Comparison of ENCODE assay signal across 29 cellular contexts in genomic region chr3:180049391-180049790, GRCh38. TPM values are rescaled to one million over a fixed set of nuclear protein-coding genes. Genes with fewer than 3 reads are reported as not detected.
"Had no signal": no experiment of that assay in that cellular context is flagged by ENCODE, and none has a peak within 500 bp of the region (broad histone marks: within the 10 kb centered on the region; RNA-seq: fewer than 3 reads in every experiment).

No MANE protein-coding gene starts in this region.

- H3K27me3 Mint-ChIP-seq: natural killer cell treated with Interleukin-12 subunit alpha and Interleukin-12 subunit beta and Interleukin-15 and Interleukin-18, amount 100 ng/mL, for 72 hours; progenitor cell of endocrine pancreas; stimulated activated naive B cell treated with anti-CD40 and anti-IgM and Interleukin-4, amounts not matched to agents 10 μg/mL and 1 μg/mL and 100 μg/mL, for 72 hours; stimulated activated naive CD8-positive, alpha-beta T cell treated with anti-CD3 and anti-CD28 coated beads, Interleukin-15, Interleukin-2, amounts not matched to agents 100 ng/mL and 50 ng/mL, for 24 hours had no signal

- H3K27me3 ChIP-seq: neutrophil, right lobe of liver, sigmoid colon, stomach, thyroid gland, tibial nerve, upper lobe of left lung, vagina had no signal

- ATAC-seq: natural killer cell treated with Interleukin-12 subunit alpha and Interleukin-12 subunit beta and Interleukin-15 and Interleukin-18, amount 100 ng/mL, for 72 hours; psoas muscle; right cardiac atrium; right lobe of liver; stimulated activated effector memory CD8-positive, alpha-beta T cell treated with anti-CD3 and anti-CD28 coated beads, Interleukin-12 subunit alpha, Interleukin-12 subunit beta, amount 100 ng/mL, for 72 hours; stimulated activated naive B cell treated with anti-CD40 and anti-IgM and Interleukin-4, amounts not matched to agents 10 μg/mL and 1 μg/mL and 100 μg/mL, for 72 hours had no signal

- DNase-seq: nephron progenitor cell; nucleus accumbens; psoas muscle; right cardiac atrium; right lobe of liver; sigmoid colon; small intestine; stimulated activated CD4-positive, alpha-beta T cell treated with anti-CD3 and anti-CD28 coated beads, Interleukin-15, amount 100 ng/mL, for 24 hours; stimulated activated CD4-positive, alpha-beta T cell treated with anti-CD3 and anti-CD28 coated beads, Interleukin-2, amount 100 ng/mL, for 24 hours; stimulated activated CD4-positive, alpha-beta T cell treated with anti-CD3 and anti-CD28 coated beads, Interleukin-2, amount 100 ng/mL, for 48 hours; stimulated activated CD4-positive, alpha-beta T cell treated with anti-CD3 and anti-CD28 coated beads, Interleukin-4, amount 100 ng/mL, for 24 hours; stimulated activated naive B cell treated with anti-CD40 and anti-IgM and Interleukin-4, amounts not matched to agents 10 μg/mL and 1 μg/mL and 100 μg/mL, for 72 hours; stimulated activated naive CD4-positive, alpha-beta T cell treated with Interleukin-2 at 50 U/mL for 16 hours; stomach; thyroid gland; trophoblast cell; upper lobe of left lung had no signal

- H3K36me3 ChIP-seq: neutrophil, right lobe of liver, sigmoid colon, stomach, thoracic aorta, thyroid gland, tibial nerve, upper lobe of left lung, vagina had no signal

- H3K4me1 ChIP-seq: psoas muscle, right lobe of liver, sigmoid colon, stomach, thyroid gland, tibial nerve, vagina had no signal

- H3K27ac ChIP-seq: neutrophil, parathyroid adenoma, psoas muscle, right lobe of liver, sigmoid colon, thoracic aorta, thyroid gland, tibial nerve, upper lobe of left lung, vagina had no signal

- H3K4me3 ChIP-seq: psoas muscle, right lobe of liver, sigmoid colon, stomach, thoracic aorta, thyroid gland, tibial nerve, upper lobe of left lung, vagina had no signal

- H3K4me3 Mint-ChIP-seq: natural killer cell treated with Interleukin-12 subunit alpha and Interleukin-12 subunit beta and Interleukin-15 and Interleukin-18, amount 100 ng/mL, for 72 hours; nephron progenitor cell; neural crest cell; stimulated activated effector memory CD8-positive, alpha-beta T cell treated with anti-CD3 and anti-CD28 coated beads, Interleukin-12 subunit alpha, Interleukin-12 subunit beta, amount 100 ng/mL, for 72 hours; stimulated activated naive B cell treated with anti-CD40 and anti-IgM and Interleukin-4, amounts not matched to agents 10 μg/mL and 1 μg/mL and 100 μg/mL, for 72 hours; stimulated activated naive CD8-positive, alpha-beta T cell treated with anti-CD3 and anti-CD28 coated beads, Interleukin-15, Interleukin-2, amounts not matched to agents 100 ng/mL and 50 ng/mL, for 24 hours had no signal

- H3K9me3 Mint-ChIP-seq: natural killer cell treated with Interleukin-12 subunit alpha and Interleukin-12 subunit beta and Interleukin-15 and Interleukin-18, amount 100 ng/mL, for 72 hours; nephron progenitor cell; neural crest cell; stimulated activated effector memory CD8-positive, alpha-beta T cell treated with anti-CD3 and anti-CD28 coated beads, Interleukin-12 subunit alpha, Interleukin-12 subunit beta, amount 100 ng/mL, for 72 hours; stimulated activated naive CD8-positive, alpha-beta T cell treated with anti-CD3 and anti-CD28 coated beads, Interleukin-15, Interleukin-2, amounts not matched to agents 100 ng/mL and 50 ng/mL, for 24 hours had no signal

- H3K36me3 Mint-ChIP-seq: natural killer cell treated with Interleukin-12 subunit alpha and Interleukin-12 subunit beta and Interleukin-15 and Interleukin-18, amount 100 ng/mL, for 72 hours; stimulated activated effector memory CD8-positive, alpha-beta T cell treated with anti-CD3 and anti-CD28 coated beads, Interleukin-12 subunit alpha, Interleukin-12 subunit beta, amount 100 ng/mL, for 72 hours; stimulated activated naive B cell treated with anti-CD40 and anti-IgM and Interleukin-4, amounts not matched to agents 10 μg/mL and 1 μg/mL and 100 μg/mL, for 72 hours had no signal

- H3K27ac Mint-ChIP-seq: natural killer cell treated with Interleukin-12 subunit alpha and Interleukin-12 subunit beta and Interleukin-15 and Interleukin-18, amount 100 ng/mL, for 72 hours; nephron progenitor cell; progenitor cell of endocrine pancreas; stimulated activated effector memory CD8-positive, alpha-beta T cell treated with anti-CD3 and anti-CD28 coated beads, Interleukin-12 subunit alpha, Interleukin-12 subunit beta, amount 100 ng/mL, for 72 hours; stimulated activated naive B cell treated with anti-CD40 and anti-IgM and Interleukin-4, amounts not matched to agents 10 μg/mL and 1 μg/mL and 100 μg/mL, for 72 hours; stimulated activated naive CD8-positive, alpha-beta T cell treated with anti-CD3 and anti-CD28 coated beads, Interleukin-15, Interleukin-2, amounts not matched to agents 100 ng/mL and 50 ng/mL, for 24 hours had no signal

- H3K4me1 Mint-ChIP-seq: nephron progenitor cell; neural crest cell; stimulated activated effector memory CD8-positive, alpha-beta T cell treated with anti-CD3 and anti-CD28 coated beads, Interleukin-12 subunit alpha, Interleukin-12 subunit beta, amount 100 ng/mL, for 72 hours; stimulated activated naive B cell treated with anti-CD40 and anti-IgM and Interleukin-4, amounts not matched to agents 10 μg/mL and 1 μg/mL and 100 μg/mL, for 72 hours had no signal

- H3K9me3 ChIP-seq: neutrophil, psoas muscle, right lobe of liver, sigmoid colon, stomach, thoracic aorta, thyroid gland, tibial nerve, upper lobe of left lung, vagina had no signal

RNA-seq across cellular contexts. Expression of gene PEX5L, which starts 12.7 kb away (rescaled TPM):
- total RNA-seq: osteocyte, psoas muscle, right lobe of liver, skeletal muscle tissue, thoracic aorta, upper lobe of left lung, vagina had no signal
